8 cellular contexts compared by ENCODE assay signal in genomic region chr2:77127345-77127744, GRCh38.
"Had no signal": no experiment of that assay in that cellular context is flagged by ENCODE, and none has a peak within 500 bp of the region (broad histone marks: within the 10 kb centered on the region; RNA-seq: fewer than 3 reads in every experiment).

No MANE protein-coding gene starts in this region.

- H2AFZ ChIP-seq: GM23248 had no signal

- H3K9ac ChIP-seq: GM23248, KMS-11 had no signal

- H3K27ac ChIP-seq: GM23248, KMS-11 had no signal

- FAIRE-seq: H54, HTR-8/SVneo had no signal

- DNase-seq: GM23248, GOT3, H9, HCEC 1CT, KBM-7 had no signal

- H3K4me1 Mint-ChIP-seq: H9 had no signal

- H3K4me3 ChIP-seq: GM23248 had no signal

- H3K4me2 ChIP-seq: KMS-11 had no signal

- H3K27ac Mint-ChIP-seq: H9 had no signal

- H3K4me3 Mint-ChIP-seq: H9 had no signal
